In genomic region chr1:33165809-33166208, GRCh38 we compare ENCODE assay signal across 2 cellular contexts.
TF ChIP-seq lines count a peak whose summit lies in the region.

No MANE protein-coding gene starts in this region.

TF ChIP-seq in GM23338, 12 proteins besides CTCF, POLR2A, EP300 and RAD21:
- TF ChIP-seq NANOG (IDR thresholded peaks at IDR 0.05; ENCODE audit: borderline replicate concordance) (no peak), POLR2AphosphoS5 (IDR thresholded peaks at IDR 0.05; ENCODE audit: low read depth) (no peak), ETS1 (IDR thresholded peaks at IDR 0.05) (no peak), ZNF114 (CRISPR knock-in tag; IDR thresholded peaks at IDR 0.05) (no peak), JUNB (IDR thresholded peaks at IDR 0.05; ENCODE audit: unreplicated experiment) (no peak), EZH2phosphoT487 (IDR thresholded peaks at IDR 0.05; ENCODE audit: unreplicated experiment) (no peak), STAT1 (IDR thresholded peaks at IDR 0.05; ENCODE audit: unreplicated experiment) (no peak), ZNF462 (CRISPR knock-in tag; IDR thresholded peaks at IDR 0.05) (no peak), CREB1 (CRISPR knock-in tag; IDR thresholded peaks at IDR 0.05; ENCODE audit: low read depth) (no peak), ZNF331 (CRISPR knock-in tag; IDR thresholded peaks at IDR 0.05; ENCODE audit: low read depth) (no peak), REST (IDR thresholded peaks at IDR 0.05; ENCODE audit: unreplicated experiment) (no peak), EZH2 (IDR thresholded peaks at IDR 0.05; ENCODE audit: low read depth, unreplicated experiment) (no peak)

TF ChIP-seq in K562, 482 proteins besides CTCF, POLR2A, EP300 and RAD21:
- no peak for TF ChIP-seq GATAD2B (IDR thresholded peaks at IDR 0.05; ENCODE audit: borderline replicate concordance)
- TF ChIP-seq PRPF4 (IDR thresholded peaks at IDR 0.05; ENCODE audit: insufficient read depth, low read depth, low read length, poor library complexity, severe bottlenecking), result no peak
- TF ChIP-seq USF1 (CRISPR knock-in tag; IDR thresholded peaks at IDR 0.05), result 0 out of 2 replicates have a peak, but pooled peaks have one; percentile 14
- no peak for TF ChIP-seq CBFA2T3 (IDR thresholded peaks at IDR 0.05)
- TF ChIP-seq RNF219 (CRISPR knock-in tag; IDR thresholded peaks at IDR 0.05), result no peak
TF ChIP-seq in K562: peak in this region for 1.
